Comparison of ENCODE assay signal across 8 cellular contexts in the genomic region with DNA sequence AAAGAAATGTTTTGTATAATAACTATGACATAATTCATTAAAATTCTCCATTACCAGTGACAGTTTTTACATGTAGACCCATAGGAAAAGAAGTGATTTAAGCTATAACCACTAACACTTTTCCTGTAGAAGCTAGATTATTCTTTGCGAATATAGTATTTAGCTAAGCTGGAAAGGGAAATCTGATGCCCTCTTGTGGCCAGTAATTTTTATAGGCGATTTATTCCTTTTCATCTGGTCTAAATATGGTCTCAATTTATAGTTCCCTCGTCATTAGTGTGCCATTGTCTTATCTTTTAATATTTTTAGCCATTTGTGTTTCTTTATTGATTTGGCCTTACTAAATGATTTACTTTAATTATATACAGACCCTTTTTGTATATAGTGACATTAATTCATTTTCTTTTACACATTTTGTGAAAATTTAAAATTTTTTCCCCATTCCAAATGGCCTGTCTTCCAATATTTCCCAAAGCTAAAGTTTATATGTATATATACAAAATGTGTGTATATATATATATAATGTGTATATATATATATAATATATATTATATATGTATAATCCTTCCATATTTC. TPM values are rescaled to one million over a fixed set of nuclear protein-coding genes. Genes with fewer than 3 reads are reported as not detected.
DNase-seq lines count a peak whose midpoint lies in the region; ATAC-seq, FAIRE-seq and TF ChIP-seq lines count a peak whose summit lies in the region.

No MANE protein-coding gene starts in this region.

- H3K79me2 ChIP-seq in K562 (ENCODE audit: control insufficient read depth, insufficient read depth, low read length), result no peaks in the 10 kb centered on the region

- peak; percentile 34 to 69 for TF ChIP-seq RAD21 in K562 (CRISPR knock-in tag; conservative IDR thresholded peaks at IDR 0.05 in 1 of 2, IDR thresholded peaks at IDR 0.05 in 1 of 2)

- H3K9me3 ChIP-seq in K562 (replicated peaks; ENCODE audit: control insufficient read depth, insufficient read depth, low read depth, low read length) (no peaks in the 10 kb centered on the region), uterus (no peaks in the 10 kb centered on the region)

- no peak overlapping the region for H2AFZ ChIP-seq in K562 (ENCODE audit: low read depth, low read length)

- H3K27ac ChIP-seq in C4-2B, result no peak overlapping the region
- H3K27ac ChIP-seq in K562 (ENCODE audit: extremely low read depth, low read depth, low read length), result no peak overlapping the region
- no peak overlapping the region for H3K27ac ChIP-seq in uterus

- H3K4me1 ChIP-seq in K562 (replicated peaks in 1 of 2; ENCODE audit: control insufficient read depth in 2 of 2, insufficient read depth in 2 of 2, low read length in 2 of 2) (no peaks in the 10 kb centered on the region), uterus (no peaks in the 10 kb centered on the region)

- TF ChIP-seq POLR2A in K562 (conservative IDR thresholded peaks at IDR 0.05), result no peak
- TF ChIP-seq POLR2A in uterus (IDR thresholded peaks at IDR 0.05), result no peak

- in situ Hi-C loops in K562 (cut with MboI), result no loop called here

- peak; percentile 35 for FAIRE-seq in K562 (lab: Jason Lieb, UNC)

- no peaks in the 10 kb centered on the region for H4K20me1 ChIP-seq in K562 (replicated peaks; ENCODE audit: control insufficient read depth, insufficient read depth, low read length)

- H3K36me3 ChIP-seq in K562 (ENCODE audit: control insufficient read depth, insufficient read depth, low read length), result no peaks in the 10 kb centered on the region
- no peaks in the 10 kb centered on the region for H3K36me3 ChIP-seq in kidney epithelial cell (ENCODE audit: control insufficient read depth, insufficient read depth, low read length)
- H3K36me3 ChIP-seq in uterus, result no peaks in the 10 kb centered on the region

- ATAC-seq in K562 (peak; percentile 69; the same call in 2 of the 3 replicates), HG03135 (IDR thresholded peaks at IDR 0.05; ENCODE audit: unreplicated experiment) (no peak), HG03108 (IDR thresholded peaks at IDR 0.05; ENCODE audit: unreplicated experiment) (no peak)

- no peak overlapping the region for H3K4me2 ChIP-seq in K562 (ENCODE audit: insufficient read depth, low read length)

- TF ChIP-seq CTCF in C4-2B (conservative IDR thresholded peaks at IDR 0.05) (peak; percentile 73), GM20000 (IDR thresholded peaks at IDR 0.05; ENCODE audit: extremely low read depth, missing control alignments) (peak; percentile 29), K562 (IDR thresholded peaks at IDR 0.05 in 2 of 3, conservative IDR thresholded peaks at IDR 0.05 in 1 of 3; ENCODE audit: insufficient read depth in 2 of 3, low read depth in 1 of 3, low read length in 3 of 3) (peak in 2 of 3 experiments; percentile 33 to 66; a peak in 3 of 6 replicates), kidney epithelial cell (IDR thresholded peaks at IDR 0.05; ENCODE audit: insufficient read depth, low read length, poor library complexity, severe bottlenecking) (peak; percentile 44), uterus (IDR thresholded peaks at IDR 0.05) (peak; percentile 56 to 69 (median 64))

- no peaks in the 10 kb centered on the region for H3K9me1 ChIP-seq in K562 (ENCODE audit: control insufficient read depth, insufficient read depth, low read length)

- CTCF ChIA-PET in K562 (lab: Yijun Ruan, JAX; ENCODE audit: low intra/inter-chr PET ratio), result interaction anchor here (1.7 kb wide), 1 partner anchor 199 kb away, joined by 9 read pairs; no protein-coding TSS in a partner anchor

- DNase-seq in GM20000 (ENCODE audit: low spot score) (no peak), NCI-H2196 treated with DMSO at 0.1 percent for 48 hours (lab: John Stamatoyannopoulos, UW; ENCODE audit: unreplicated experiment) (peak; percentile 10), K562 (ENCODE audit: extremely low read depth in 1 of 4, low spot score in 3 of 4) (peak; percentile 16 to 58 (median 19)), kidney epithelial cell (ENCODE audit: low read depth) (peak; percentile 10), uterus (no peak)

- no TSS peak for BruUV-seq in K562 (replicated peaks; lab: Mats Ljungman, UMichigan)

- 6% methylated on average over 3 of the region's 3 CpGs for WGBS in K562 (ENCODE audit: insufficient coverage, low coverage, missing lambda C conversion rate)

- H3K27me3 ChIP-seq in K562 (ENCODE audit: control insufficient read depth in 2 of 2, insufficient read depth in 2 of 2, low read length in 2 of 2) (peaks cover 0 to 3% of the 10 kb centered on the region in 2 experiments; a peak in 1 of 5 replicates), kidney epithelial cell (ENCODE audit: control insufficient read depth, insufficient read depth, low read length) (no peaks in the 10 kb centered on the region), uterus (no peaks in the 10 kb centered on the region)

- intact Hi-C loops in K562 (cut with micrococcal nuclease), result loop anchor here (2.0 kb wide), 1 partner anchor 199 kb away; no protein-coding TSS in a partner anchor
- intact Hi-C loops in uterus (cut with DNase I; ENCODE audit: low total_unique reads), result loop anchor here (10.0 kb wide), 1 partner anchor 191 kb away; no protein-coding TSS in a partner anchor

- H3K4me3 ChIP-seq in K562 (no peak overlapping the region), kidney epithelial cell (ENCODE audit: low read depth, low read length) (no peak overlapping the region), uterus (no peak overlapping the region)

- H3K9ac ChIP-seq in K562 (ENCODE audit: insufficient read depth in 1 of 2, low read depth in 2 of 2, low read length in 2 of 2), result no peak overlapping the region

- no peak for TF ChIP-seq EP300 in K562 (IDR thresholded peaks at IDR 0.05; ENCODE audit: low read length)

- POLR2A ChIA-PET in K562 (lab: Yijun Ruan, JAX), result interaction anchor here (0.8 to 1.0 kb wide), 2 partner anchors 13 to 24 kb away, joined by 3 to 4 read pairs; no protein-coding TSS in a partner anchor

TF ChIP-seq in K562, 482 proteins besides CTCF, POLR2A, EP300 and RAD21:
- TF ChIP-seq SRSF7 (optimal IDR thresholded peaks at IDR 0.05; ENCODE audit: low read depth, low read length), result no peak
- no peak for TF ChIP-seq MTA2 (IDR thresholded peaks at IDR 0.05; ENCODE audit: low read depth)
- 0 out of 2 replicates have a peak, but pooled peaks have one; percentile 31 for TF ChIP-seq SMC3 (conservative IDR thresholded peaks at IDR 0.05; ENCODE audit: insufficient read depth, low read depth, low read length)
- TF ChIP-seq, protein P1, sequence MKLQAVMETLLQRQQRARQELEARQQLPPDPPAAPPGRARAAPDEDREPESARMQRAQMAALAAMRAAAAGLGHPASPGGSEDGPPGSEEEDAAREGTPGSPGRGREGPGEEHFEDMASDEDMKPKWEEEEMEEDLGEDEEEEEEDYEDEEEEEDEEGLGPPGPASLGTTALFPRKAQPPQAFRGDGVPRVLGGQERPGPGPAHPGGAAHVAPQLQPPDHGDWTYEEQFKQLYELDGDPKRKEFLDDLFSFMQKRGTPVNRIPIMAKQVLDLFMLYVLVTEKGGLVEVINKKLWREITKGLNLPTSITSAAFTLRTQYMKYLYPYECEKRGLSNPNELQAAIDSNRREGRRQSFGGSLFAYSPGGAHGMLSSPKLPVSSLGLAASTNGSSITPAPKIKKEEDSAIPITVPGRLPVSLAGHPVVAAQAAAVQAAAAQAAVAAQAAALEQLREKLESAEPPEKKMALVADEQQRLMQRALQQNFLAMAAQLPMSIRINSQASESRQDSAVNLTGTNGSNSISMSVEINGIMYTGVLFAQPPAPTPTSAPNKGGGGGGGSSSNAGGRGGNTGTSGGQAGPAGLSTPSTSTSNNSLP (IDR thresholded peaks at IDR 0.05; ENCODE audit: borderline replicate concordance, low read depth, low read length), result peak; percentile 80; the same call in 1 of the 2 replicates
TF ChIP-seq in K562: peak in this region for 2.

RNA-seq across cellular contexts. Expression of a gene that starts 26.7 kb away (rescaled TPM):
- 21.9 and 68.0 TPM in 2 replicates for total RNA-seq in K562 (2011; cell fraction: chromatin; rRNA removed; ENCODE audit: low replicate concordance)
- total RNA-seq in K562 (2011; cell fraction: nucleolus; rRNA removed), result 11.2 and 22.0 TPM in 2 replicates
- 33.2 and 41.1 TPM in 2 replicates for total RNA-seq in K562 (2011; cell fraction: nucleoplasm; rRNA removed)
- total RNA-seq in K562 (2014; rRNA removed) (23.4 and 30.6 TPM in 2 replicates), K562 (2014; rRNA removed; fragmentation: Illumina TruSeq; extraction: Trizol) (30.6 and 33.1 TPM in 2 replicates), K562 (2015; rRNA removed; fragmentation: Illumina TruSeq; extraction: Trizol) (23.1 and 23.2 TPM in 2 replicates), K562 (2021) (27.3 and 29.5 TPM in 2 replicates), kidney epithelial cell (56.2 and 82.8 TPM in 2 replicates), uterus (100 to 1,000 TPM in 1 of 4 donors, 10 to 100 TPM in 3; 32.8 to 160 (median 74.8) TPM)
- polyA plus RNA-seq in K562 (2011; rRNA removed) (39.3 and 43.0 TPM in 2 replicates), K562 (2014; fragmentation: Illumina TruSeq; extraction: Trizol) (29.7 and 30.7 TPM in 2 replicates), K562 (2014; fragmentation: Nextera tagmentation; extraction: Ambion mirVana) (10 to 100 TPM; 11.7 to 13.7 TPM), K562 (2014; rRNA removed) (26.8 and 41.4 TPM in 2 replicates)
- polyA plus RNA-seq in K562 (2011; cell fraction: cytosol; rRNA removed), result 9.0 and 15.2 TPM in 2 replicates
- polyA plus RNA-seq in K562 (2011; cell fraction: nucleus; rRNA removed), result 28.5 and 37.2 TPM in 2 replicates
- polyA plus RNA-seq in K562 (2012), result 14.3 and 17.0 TPM in 2 replicates
- 31.2 and 32.8 TPM in 2 replicates for polyA minus RNA-seq in K562 (2011; rRNA and poly(A)+ RNA removed)
- polyA minus RNA-seq in K562 (2011; cell fraction: cytosol; rRNA and poly(A)+ RNA removed), result 9.1 and 10.3 TPM in 2 replicates
- 48.3 and 78.8 TPM in 2 replicates for polyA minus RNA-seq in K562 (2011; cell fraction: nucleus; rRNA and poly(A)+ RNA removed)

Comparison
In these comparisons a context has a peak if more than half of its experiments do, and no peak if none do; other contexts are left out.
1. DNase-seq: peak in NCI-H2196 treated with DMSO at 0.1 percent for 48 hours (single experiment), K562 (4 of 4) and kidney epithelial cell (single experiment); none in GM20000 (single experiment) and uterus (0 of 2).
2. Peak in every context shown above with its lines, with median percentiles within 50 percentile points of each other: CTCF ChIP-seq.